11 cellular contexts compared by ENCODE assay signal in genomic region chr10:77702166-77702565, GRCh38.
DNase-seq lines count a peak whose midpoint lies in the region; ATAC-seq, FAIRE-seq and TF ChIP-seq lines count a peak whose summit lies in the region.
"Had no signal": no experiment of that assay in that cellular context is flagged by ENCODE, and none has a peak within 500 bp of the region (broad histone marks: within the 10 kb centered on the region; RNA-seq: fewer than 3 reads in every experiment).

No MANE protein-coding gene starts in this region.

- peak; percentile 80 for FAIRE-seq in keratinocyte (lab: Jason Lieb, UNC)

- no peaks in the 10 kb centered on the region for H3K27me3 Mint-ChIP-seq in stimulated activated memory B cell treated with anti-CD40 and anti-IgM and Interleukin-4, amounts not matched to agents 10 μg/mL and 1 μg/mL and 100 μg/mL, for 72 hours

- dilution Hi-C loops in keratinocyte (cut with MboI; ENCODE audit: extremely low pct_ligation_motif_present, low sequenced_read_pairs): no loop called here

- peaks cover 25% of the 10 kb centered on the region for H3K4me1 Mint-ChIP-seq in stimulated activated memory B cell treated with anti-CD40 and anti-IgM and Interleukin-4, amounts not matched to agents 10 μg/mL and 1 μg/mL and 100 μg/mL, for 72 hours
- H3K4me1 Mint-ChIP-seq: brain had no signal

- H3K4me1 ChIP-seq in keratinocyte (ENCODE audit: control insufficient read depth, extremely low read depth, insufficient read depth, low read length) (peaks cover 9% of the 10 kb centered on the region), left lung (no peaks in the 10 kb centered on the region)
- H3K4me1 ChIP-seq: suprapubic skin had no signal

- H3K27ac ChIP-seq in keratinocyte (ENCODE audit: control insufficient read depth, insufficient read depth, low read length): no peak overlapping the region
- no peak overlapping the region for H3K27ac ChIP-seq in left lung
- H3K27ac ChIP-seq: suprapubic skin had no signal

- no peak overlapping the region for H3K9ac ChIP-seq in keratinocyte (ENCODE audit: control insufficient read depth, extremely low read depth, insufficient read depth, low read length)

- ATAC-seq in HG03378 (IDR thresholded peaks at IDR 0.05; ENCODE audit: unreplicated experiment): peak; percentile 48
- no peak for ATAC-seq in left lung
- no peak for ATAC-seq in left colon
- ATAC-seq in stimulated activated memory B cell treated with anti-CD40 and anti-IgM and Interleukin-4, amounts not matched to agents 10 μg/mL and 1 μg/mL and 100 μg/mL, for 72 hours: no peak
- no peak for ATAC-seq in GM19397 (IDR thresholded peaks at IDR 0.05; ENCODE audit: unreplicated experiment)

- H3K9me3 ChIP-seq in keratinocyte (ENCODE audit: control insufficient read depth, low read depth, low read length) (no peaks in the 10 kb centered on the region), left lung (no peaks in the 10 kb centered on the region)
- H3K9me3 ChIP-seq: suprapubic skin had no signal

- no peaks in the 10 kb centered on the region for H3K36me3 Mint-ChIP-seq in stimulated activated memory B cell treated with anti-CD40 and anti-IgM and Interleukin-4, amounts not matched to agents 10 μg/mL and 1 μg/mL and 100 μg/mL, for 72 hours
- H3K36me3 Mint-ChIP-seq: brain had no signal

- H3K36me3 ChIP-seq in keratinocyte (ENCODE audit: control insufficient read depth in 2 of 2, extremely low read depth in 1 of 2, insufficient read depth in 2 of 2, low read length in 2 of 2) (no peaks in the 10 kb centered on the region), left lung (no peaks in the 10 kb centered on the region)
- H3K36me3 ChIP-seq: suprapubic skin had no signal

- H3K9me1 ChIP-seq in keratinocyte (ENCODE audit: control insufficient read depth, extremely low read depth, insufficient read depth, low read length): no peaks in the 10 kb centered on the region

- H4K20me1 ChIP-seq in keratinocyte (ENCODE audit: control insufficient read depth, extremely low read depth, insufficient read depth, low read length): no peaks in the 10 kb centered on the region

- no peaks in the 10 kb centered on the region for H3K27me3 ChIP-seq in keratinocyte (ENCODE audit: control insufficient read depth, extremely low read depth, insufficient read depth, low read length)
- no peaks in the 10 kb centered on the region for H3K27me3 ChIP-seq in left lung
- H3K27me3 ChIP-seq: suprapubic skin had no signal

- no peak for TF ChIP-seq CTCF in keratinocyte (optimal IDR thresholded peaks at IDR 0.05 in 1 of 3, IDR thresholded peaks at IDR 0.05 in 1 of 3, conservative IDR thresholded peaks at IDR 0.05 in 1 of 3; ENCODE audit: extremely low read depth in 1 of 3, insufficient read depth in 2 of 3, low read length in 3 of 3)
- TF ChIP-seq CTCF in left lung (IDR thresholded peaks at IDR 0.05): no peak

- no peaks in the 10 kb centered on the region for H3K9me3 Mint-ChIP-seq in stimulated activated memory B cell treated with anti-CD40 and anti-IgM and Interleukin-4, amounts not matched to agents 10 μg/mL and 1 μg/mL and 100 μg/mL, for 72 hours

- no peak overlapping the region for H3K4me3 Mint-ChIP-seq in stimulated activated memory B cell treated with anti-CD40 and anti-IgM and Interleukin-4, amounts not matched to agents 10 μg/mL and 1 μg/mL and 100 μg/mL, for 72 hours
- H3K4me3 Mint-ChIP-seq: brain had no signal

- H3K4me3 ChIP-seq in keratinocyte (ENCODE audit: control insufficient read depth in 2 of 3, extremely low read depth in 1 of 3, insufficient read depth in 2 of 3, low read depth in 1 of 3, low read length in 3 of 3) (no peak overlapping the region), left lung (no peak overlapping the region)
- H3K4me3 ChIP-seq: suprapubic skin had no signal

- DNase-seq in AG20443 (ENCODE audit: low spot score) (peak; percentile 54), amniotic stem cell (lab: John Stamatoyannopoulos, UW) (peak; percentile 63), keratinocyte (ENCODE audit: low read depth, low spot score) (no peak), left lung (no peak), left colon (no peak)
- DNase-seq: COR-L47 had no signal

- no peaks in the 10 kb centered on the region for H3K79me2 ChIP-seq in keratinocyte (ENCODE audit: control insufficient read depth, insufficient read depth, low read length)

- H3K27ac Mint-ChIP-seq in stimulated activated memory B cell treated with anti-CD40 and anti-IgM and Interleukin-4, amounts not matched to agents 10 μg/mL and 1 μg/mL and 100 μg/mL, for 72 hours: no peak overlapping the region
- H3K27ac Mint-ChIP-seq: brain had no signal

- H2AFZ ChIP-seq in keratinocyte (ENCODE audit: control insufficient read depth, low read length): no peak overlapping the region

- intact Hi-C loops in left lung (cut with DNase I): no loop called here
- intact Hi-C loops in left colon (cut with DNase I, micrococcal nuclease): no loop called here

- peak overlapping the region; percentile 10 for H3K4me2 ChIP-seq in keratinocyte (ENCODE audit: control insufficient read depth, extremely low read depth, insufficient read depth, low read depth, low read length)

Comparison
In these comparisons a context has a peak if more than half of its experiments do, and no peak if none do; other contexts are left out.
1. DNase-seq: peak in AG20443 (single experiment) and amniotic stem cell (single experiment); none in keratinocyte (single experiment), left lung (0 of 2) and left colon (0 of 2).